ENCODE assay signal across 15 cellular contexts in genomic region chr5:145499483-145499882, GRCh38.
A peak's percentile ranks its signal among the peaks of the same experiment; 100 is the strongest.
DNase-seq lines count a peak whose midpoint lies in the region; TF ChIP-seq lines count a peak whose summit lies in the region.
"Had no signal": no experiment of that assay in that cellular context is flagged by ENCODE, and none has a peak within 500 bp of the region (broad histone marks: within the 10 kb centered on the region; RNA-seq: fewer than 3 reads in every experiment).

No MANE protein-coding gene starts in this region.

- no peak for TF ChIP-seq CTCF in choroid plexus epithelial cell (conservative IDR thresholded peaks at IDR 0.05; ENCODE audit: low read depth, low read length)

- no peak overlapping the region for H3K27ac ChIP-seq in mesenchymal stem cell (ENCODE audit: low read length, poor library complexity, severe bottlenecking)
- H3K27ac ChIP-seq: right atrium auricular region, VCaP had no signal

- no peak overlapping the region for H2BK120ac ChIP-seq in mesenchymal stem cell (ENCODE audit: low read depth, low read length)

- no peak overlapping the region for H2AK5ac ChIP-seq in mesenchymal stem cell (ENCODE audit: low read length, severe bottlenecking)

- H3K4me2 ChIP-seq in mesenchymal stem cell (ENCODE audit: low read length, poor library complexity, severe bottlenecking): no peak overlapping the region

- H2BK12ac ChIP-seq in mesenchymal stem cell (ENCODE audit: low read length in 2 of 2): no peak overlapping the region

- H3K4ac ChIP-seq in mesenchymal stem cell (ENCODE audit: low read depth in 1 of 2, low read length in 2 of 2): no peak overlapping the region

- H2BK15ac ChIP-seq in mesenchymal stem cell (ENCODE audit: low read depth, poor library complexity, severe bottlenecking): no peak overlapping the region

- H4K8ac ChIP-seq in mesenchymal stem cell (ENCODE audit: low read length): no peak overlapping the region

- no peak overlapping the region for H2BK5ac ChIP-seq in mesenchymal stem cell (ENCODE audit: low read depth, low read length, poor library complexity, severe bottlenecking)

- H3K4me3 ChIP-seq in choroid plexus epithelial cell (ENCODE audit: low read depth, low read length): no peak overlapping the region
- H3K4me3 ChIP-seq in mesenchymal stem cell (ENCODE audit: insufficient read depth in 1 of 2, low read depth in 1 of 2, low read length in 2 of 2): no peak overlapping the region
- H3K4me3 ChIP-seq: right atrium auricular region had no signal

- no peak overlapping the region for H4K91ac ChIP-seq in mesenchymal stem cell (ENCODE audit: low read length)

- H3K14ac ChIP-seq in mesenchymal stem cell (ENCODE audit: low read length in 2 of 2): no peak overlapping the region

- peak; percentile 14 for DNase-seq in CMK (ENCODE audit: low read depth)
- DNase-seq in M059J (ENCODE audit: low read depth): peak; percentile 55
- DNase-seq in choroid plexus epithelial cell (ENCODE audit: low read depth): peak; percentile 63
- peak; percentile 57 for DNase-seq in mesenchymal stem cell
- no peak for DNase-seq in NCI-H1694 (lab: John Stamatoyannopoulos, UW)
- no peak for DNase-seq in OCI-M1 (lab: John Stamatoyannopoulos, UW)
- no peak for DNase-seq in mucosa of gallbladder (ENCODE audit: low spot score)
- DNase-seq in SHP77 treated with DMSO at 0.1 percent for 48 hours (lab: John Stamatoyannopoulos, UW): no peak
- DNase-seq: activated naive CD8-positive, alpha-beta T cell treated with anti-CD3 and anti-CD28 coated beads, Interleukin-2, amount 50 U/mL, for 24 hours; COR-L47; GF-D8; NCI-H774; stimulated activated CD4-positive, alpha-beta T cell treated with anti-CD3 and anti-CD28 coated beads, Interleukin-2, amount 100 ng/mL, for 24 hours had no signal

- WGBS in mesenchymal stem cell: 29% methylated on average over 4 of the region's 4 CpGs

- H3K9ac ChIP-seq in mesenchymal stem cell (ENCODE audit: low read length): peak overlapping the region; percentile 20

- no peaks in the 10 kb centered on the region for H3K79me1 ChIP-seq in mesenchymal stem cell (replicated peaks; ENCODE audit: low read length, poor library complexity, severe bottlenecking)

- H3K9me3 ChIP-seq in mesenchymal stem cell (ENCODE audit: control insufficient read depth, low read length): no peaks in the 10 kb centered on the region
- H3K9me3 ChIP-seq: right atrium auricular region had no signal

- H3K4me1 ChIP-seq in mesenchymal stem cell (ENCODE audit: control insufficient read depth, insufficient read depth, low read depth, low read length): peaks cover 2% of the 10 kb centered on the region

- no peak overlapping the region for H3K18ac ChIP-seq in mesenchymal stem cell (ENCODE audit: low read depth in 1 of 2, low read length in 2 of 2)

- H3K36me3 ChIP-seq in mesenchymal stem cell (ENCODE audit: control insufficient read depth in 1 of 2, insufficient read depth in 2 of 2, low read depth in 1 of 2, low read length in 2 of 2): no peaks in the 10 kb centered on the region
- H3K36me3 ChIP-seq: right atrium auricular region had no signal

- no peak overlapping the region for H3K23ac ChIP-seq in mesenchymal stem cell (ENCODE audit: low read length in 2 of 2)

- H3K27me3 ChIP-seq in mesenchymal stem cell (ENCODE audit: control insufficient read depth in 1 of 2, insufficient read depth in 1 of 2, low read length in 2 of 2): no peaks in the 10 kb centered on the region
- H3K27me3 ChIP-seq: right atrium auricular region had no signal

- H2AFZ ChIP-seq in mesenchymal stem cell (ENCODE audit: low read depth, low read length): no peak overlapping the region

Comparison
In these comparisons a context has a peak if more than half of its experiments do, and no peak if none do; other contexts are left out.
1. DNase-seq: peak in CMK (single experiment), M059J (single experiment), choroid plexus epithelial cell (single experiment) and mesenchymal stem cell (single experiment); none in NCI-H1694 (single experiment), OCI-M1 (single experiment), mucosa of gallbladder (single experiment) and SHP77 treated with DMSO at 0.1 percent for 48 hours (single experiment).